Comparison of ENCODE assay signal across 10 cellular contexts in genomic region chr4:107050525-107051135, GRCh38. TPM values are rescaled to one million over a fixed set of nuclear protein-coding genes. Genes with fewer than 3 reads are reported as not detected.
DNase-seq lines count a peak whose midpoint lies in the region; ATAC-seq, FAIRE-seq and TF ChIP-seq lines count a peak whose summit lies in the region.
"Had no signal": no experiment of that assay in that cellular context is flagged by ENCODE, and none has a peak within 500 bp of the region (broad histone marks: within the 10 kb centered on the region; RNA-seq: fewer than 3 reads in every experiment).

No MANE protein-coding gene starts in this region.

- DNase-seq in ACHN (peak; percentile 8), RCC 7860 (ENCODE audit: low spot score) (peak; percentile 10), fibroblast of villous mesenchyme (ENCODE audit: low read depth) (peak; percentile 16), HAP-1 (ENCODE audit: low spot score in 2 of 2) (no peak), activated gamma-delta T cell treated with Interleukin-2 at 50 U/mL for 16 hours (no peak)
- DNase-seq: NCI-H446 treated with DMSO at 0.1 percent for 48 hours; stimulated activated CD4-positive, alpha-beta T cell treated with anti-CD3 and anti-CD28 coated beads, Interleukin-4, amount 100 ng/mL, for 4 hours had no signal

- in situ Hi-C loops in ACHN (cut with HindIII; ENCODE audit: low pct_ligation_motif_present, low pct_unique_long_range_greater_than_20kb, low sequenced_read_pairs) = no loop called here
- in situ Hi-C loops in HAP-1 (cut with MboI; ENCODE audit: low sequenced_read_pairs) = no loop called here

- no peaks in the 10 kb centered on the region for H3K9me3 ChIP-seq in HAP-1

- H3K4me3 ChIP-seq in fibroblast of villous mesenchyme (ENCODE audit: low read depth, low read length) = no peak overlapping the region
- H3K4me3 ChIP-seq in HAP-1 = no peak overlapping the region

- no peaks in the 10 kb centered on the region for H3K4me1 ChIP-seq in HAP-1

- no peaks in the 10 kb centered on the region for H3K27me3 ChIP-seq in HAP-1 (ENCODE audit: low read depth)

- no peaks in the 10 kb centered on the region for H3K36me3 ChIP-seq in HAP-1 (replicated peaks)

- no peak for FAIRE-seq in RCC 7860 (lab: Jason Lieb, UNC)

- ATAC-seq in GM19395 (IDR thresholded peaks at IDR 0.05; ENCODE audit: unreplicated experiment) = peak; percentile 67
- ATAC-seq in GM19452 (IDR thresholded peaks at IDR 0.05; ENCODE audit: unreplicated experiment) = no peak
- ATAC-seq in HG02610 (IDR thresholded peaks at IDR 0.05; ENCODE audit: unreplicated experiment) = no peak

- TF ChIP-seq CTCF in fibroblast of villous mesenchyme (IDR thresholded peaks at IDR 0.05; ENCODE audit: insufficient read depth, low read depth, low read length) = peak; percentile 76

RNA-seq across cellular contexts. Expression of gene DKK2, which starts 14.5 kb away (rescaled TPM):
- total RNA-seq in fibroblast of villous mesenchyme = under 0.01 and 0.43 TPM in 2 replicates

Comparison
In these comparisons a context has a peak if more than half of its experiments do, and no peak if none do; other contexts are left out.
1. DNase-seq: peak in ACHN (single experiment), RCC 7860 (single experiment) and fibroblast of villous mesenchyme (single experiment); none in HAP-1 (0 of 2) and activated gamma-delta T cell treated with Interleukin-2 at 50 U/mL for 16 hours (single experiment).